Comparison of ENCODE assay signal across 8 cellular contexts in genomic region chr3:51967384-51968174, GRCh38. TPM values are rescaled to one million over a fixed set of nuclear protein-coding genes. Genes with fewer than 3 reads are reported as not detected.
A peak's percentile ranks its signal among the peaks of the same experiment; 100 is the strongest.
DNase-seq lines count a peak whose midpoint lies in the region; ATAC-seq and TF ChIP-seq lines count a peak whose summit lies in the region.

PCBP4 (minus strand) TSS chr3:51967454; CDS start chr3:51961240, 6,214 bp downstream.

- CTCF ChIA-PET in CD8-positive, alpha-beta memory T cell (lab: Charles Lee), result interaction anchor here (1.1 to 1.3 kb wide), 2 partner anchors 19 to 26 kb away, joined by 3 to 5 read pairs; partner anchors contain the start of gene RRP9

- no peaks in the 10 kb centered on the region for H3K27me3 ChIP-seq in CD8-positive, alpha-beta memory T cell (ENCODE audit: insufficient read depth, low read length, poor library complexity, severe bottlenecking)
- H3K27me3 ChIP-seq in neural progenitor cell, result peaks cover 11% of the 10 kb centered on the region

- no peaks in the 10 kb centered on the region for H3K9me3 Mint-ChIP-seq in CD8-positive, alpha-beta memory T cell
- no peaks in the 10 kb centered on the region for H3K9me3 Mint-ChIP-seq in activated naive CD4-positive, alpha-beta T cell treated with anti-CD3 and anti-CD28 coated beads, Interleukin-2, amount 50 U/mL, for 72 hours
- no peaks in the 10 kb centered on the region for H3K9me3 Mint-ChIP-seq in neural progenitor cell

- peak in 4 of 5 donors; percentile 29 to 62 (median 35) for DNase-seq in CD8-positive, alpha-beta memory T cell
- DNase-seq in NCI-H460 (ENCODE audit: extremely low read depth, low read depth) (peak; percentile 29), glomerular visceral epithelial cell (ENCODE audit: extremely low spot score) (peak; percentile 61), neural progenitor cell (ENCODE audit: low spot score) (peak; percentile 93), MV-4-11 (lab: John Stamatoyannopoulos, UW) (no peak)
- DNase-seq in activated naive CD4-positive, alpha-beta T cell treated with anti-CD3 and anti-CD28 coated beads, Interleukin-2, amount 50 U/mL, for 72 hours (ENCODE audit: low spot score in 2 of 2), result no peak

- H3K79me2 ChIP-seq in neural progenitor cell (ENCODE audit: low read depth), result no peaks in the 10 kb centered on the region

- ATAC-seq in GM21515 (IDR thresholded peaks at IDR 0.05; ENCODE audit: unreplicated experiment) (peak; percentile 41), HG02840 (IDR thresholded peaks at IDR 0.05; ENCODE audit: low FRiP score, unreplicated experiment) (no peak)
- peak; percentile 72 to 80 for ATAC-seq in activated naive CD4-positive, alpha-beta T cell treated with anti-CD3 and anti-CD28 coated beads, Interleukin-2, amount 50 U/mL, for 72 hours

- POLR2A ChIA-PET in CD8-positive, alpha-beta memory T cell (lab: Charles Lee), result interaction anchor here (0.6 to 1.4 kb wide), 4 partner anchors 12 to 26 kb away, joined by 3 to 6 read pairs (median 3); partner anchors contain the start of genes ACY1 and RRP9

- H3K9ac ChIP-seq in neural progenitor cell, result peak within 1 kb of the TSS; percentile 74

- no peaks in the 10 kb centered on the region for H3K9me3 ChIP-seq in CD8-positive, alpha-beta memory T cell (ENCODE audit: low read length)
- no peaks in the 10 kb centered on the region for H3K9me3 ChIP-seq in neural progenitor cell (ENCODE audit: low read depth)

- H4K20me1 ChIP-seq in neural progenitor cell (ENCODE audit: low read depth), result peaks cover 38% of the 10 kb centered on the region

- H3K4me2 ChIP-seq in neural progenitor cell, result peak within 1 kb of the TSS; percentile 93

- H3K36me3 ChIP-seq in CD8-positive, alpha-beta memory T cell (ENCODE audit: insufficient read depth, low read length), result no peaks in the 10 kb centered on the region
- H3K36me3 ChIP-seq in neural progenitor cell, result no peaks in the 10 kb centered on the region

- no peaks in the 10 kb centered on the region for H3K27me3 Mint-ChIP-seq in CD8-positive, alpha-beta memory T cell
- H3K27me3 Mint-ChIP-seq in neural progenitor cell (ENCODE audit: insufficient read depth, low read depth), result peaks cover 12% of the 10 kb centered on the region

- H3K4me3 Mint-ChIP-seq in CD8-positive, alpha-beta memory T cell, result peak within 1 kb of the TSS; percentile 79 to 90 (median 84)
- peak within 1 kb of the TSS; percentile 94 for H3K4me3 Mint-ChIP-seq in neural progenitor cell

- H3K27ac Mint-ChIP-seq in CD8-positive, alpha-beta memory T cell, result peak within 1 kb of the TSS; percentile 30 to 94 (median 83)
- peak within 1 kb of the TSS in 1 of 2 donors; percentile 84 for H3K27ac Mint-ChIP-seq in activated naive CD4-positive, alpha-beta T cell treated with anti-CD3 and anti-CD28 coated beads, Interleukin-2, amount 50 U/mL, for 72 hours
- peak within 1 kb of the TSS; percentile 96 for H3K27ac Mint-ChIP-seq in neural progenitor cell

- H3F3A ChIP-seq in neural progenitor cell (ENCODE audit: low read depth), result peaks cover 45% of the 10 kb centered on the region

- peaks cover 16% of the 10 kb centered on the region for H3K4me1 ChIP-seq in CD8-positive, alpha-beta memory T cell (ENCODE audit: insufficient read depth, low read length)
- H3K4me1 ChIP-seq in neural progenitor cell, result peaks cover 59% of the 10 kb centered on the region

- H3K27ac ChIP-seq in CD8-positive, alpha-beta memory T cell (ENCODE audit: low read depth, low read length), result peak within 1 kb of the TSS; percentile 57
- H3K27ac ChIP-seq in neural progenitor cell, result peak within 1 kb of the TSS; percentile 95

- peaks cover 14 to 49% (median 34%) of the 10 kb centered on the region in 3 donors for H3K4me1 Mint-ChIP-seq in CD8-positive, alpha-beta memory T cell
- H3K4me1 Mint-ChIP-seq in neural progenitor cell, result peaks cover 64% of the 10 kb centered on the region

- H3K4me3 ChIP-seq in CD8-positive, alpha-beta memory T cell (ENCODE audit: low read length), result peak within 1 kb of the TSS; percentile 58
- H3K4me3 ChIP-seq in neural progenitor cell, result peak within 1 kb of the TSS; percentile 81

- no peak for TF ChIP-seq CTCF in neural progenitor cell (IDR thresholded peaks at IDR 0.05)

- H3K36me3 Mint-ChIP-seq in CD8-positive, alpha-beta memory T cell, result peaks cover 0 to 4% (median 3%) of the 10 kb centered on the region in 3 donors
- no peaks in the 10 kb centered on the region for H3K36me3 Mint-ChIP-seq in activated naive CD4-positive, alpha-beta T cell treated with anti-CD3 and anti-CD28 coated beads, Interleukin-2, amount 50 U/mL, for 72 hours
- H3K36me3 Mint-ChIP-seq in neural progenitor cell, result peaks cover 5% of the 10 kb centered on the region

- H2AFZ ChIP-seq in neural progenitor cell (replicated peaks), result peak within 1 kb of the TSS; percentile 18

RNA-seq across cellular contexts. Expression of gene PCBP4, which starts in this region (rescaled TPM):
- total RNA-seq in CD8-positive, alpha-beta memory T cell, result 10 to 100 TPM in 1 of 2 experiments, 1 to 10 TPM in 1; 9.7 to 12.5 TPM
- 12.5 TPM for polyA plus RNA-seq in CD8-positive, alpha-beta memory T cell
- 7.5 and 10.9 TPM in 2 replicates for total RNA-seq in NCI-H460 (2014; rRNA removed; shearing (Covaris generic))
- 32.1 and 38.4 TPM in 2 replicates for polyA plus RNA-seq in NCI-H460 (2014; cell fraction: nucleus; rRNA removed)
- 10 to 100 TPM; 11.3 to 14.3 TPM for total RNA-seq in activated naive CD4-positive, alpha-beta T cell treated with anti-CD3 and anti-CD28 coated beads, Interleukin-2, amount 50 U/mL, for 72 hours
- total RNA-seq in neural progenitor cell (ENCODE audit: low replicate concordance), result 30.5 and 82.3 TPM in 2 replicates

Comparison
In these comparisons a context has a peak if more than half of its experiments do, and no peak if none do; other contexts are left out.
1. DNase-seq: peak in CD8-positive, alpha-beta memory T cell (4 of 5), NCI-H460 (single experiment), glomerular visceral epithelial cell (single experiment) and neural progenitor cell (single experiment); none in activated naive CD4-positive, alpha-beta T cell treated with anti-CD3 and anti-CD28 coated beads, Interleukin-2, amount 50 U/mL, for 72 hours (0 of 2) and MV-4-11 (single experiment).